Comparison of ENCODE assay signal across 8 cellular contexts in the genomic region with DNA sequence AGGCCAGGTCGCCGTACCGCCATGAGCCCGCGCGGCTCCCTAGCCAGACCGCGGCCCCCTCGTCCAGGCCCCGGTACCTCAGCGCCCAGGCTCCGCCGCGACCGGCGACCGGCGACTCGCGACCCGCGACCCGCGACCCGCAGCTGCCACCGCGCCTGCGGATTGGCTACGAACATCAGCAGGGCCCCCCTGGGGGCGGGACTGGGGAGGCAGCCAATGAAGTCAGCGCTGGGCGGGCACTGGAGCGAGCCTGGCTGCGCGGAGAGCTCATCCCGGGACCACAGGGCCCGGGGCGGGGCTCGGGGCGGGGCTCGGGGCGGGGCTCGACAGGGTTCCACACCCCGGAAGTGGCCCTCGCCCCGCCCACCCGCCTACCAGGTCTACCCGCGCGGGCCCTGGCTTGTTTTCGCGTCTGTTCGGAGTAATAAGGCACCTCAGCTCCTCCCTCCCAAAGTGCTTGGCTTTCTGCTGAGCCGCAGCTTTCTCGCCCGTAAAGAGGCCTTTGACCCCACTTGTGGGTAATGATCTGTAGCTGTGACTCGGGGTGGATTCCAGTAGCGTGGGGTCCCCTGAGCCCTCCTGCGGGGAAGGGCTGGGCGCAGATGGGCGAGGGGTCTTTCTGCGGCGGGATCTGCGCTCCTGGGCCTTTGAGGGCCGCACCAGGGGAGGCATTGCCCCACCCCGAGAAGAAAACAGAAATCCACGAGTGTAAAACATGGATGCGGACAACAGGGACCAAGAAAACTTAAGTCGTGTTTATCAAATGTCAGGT. TPM values are rescaled to one million over a fixed set of nuclear protein-coding genes. Genes with fewer than 3 reads are reported as not detected.
DNase-seq lines count a peak whose midpoint lies in the region; TF ChIP-seq lines count a peak whose summit lies in the region.

A gene (minus strand): TSS at position 170 of the 772 bp plus-strand sequence. CDS start 1,438 bp downstream, outside the sequence.

- H4K91ac ChIP-seq in neuronal stem cell (ENCODE audit: low read depth, low read length, poor library complexity), result no peak within 1 kb of the TSS

- peak within 1 kb of the TSS; percentile 94 for H3K18ac ChIP-seq in neuronal stem cell (ENCODE audit: low read length)

- H3K23ac ChIP-seq in neuronal stem cell (ENCODE audit: low read depth, low read length, poor library complexity), result peak within 1 kb of the TSS; percentile 77

- H3K4me3 Mint-ChIP-seq in HFFc6, result peak within 1 kb of the TSS; percentile 88

- H4K8ac ChIP-seq in neuronal stem cell (ENCODE audit: low read depth, low read length), result peak within 1 kb of the TSS; percentile 92

- peaks cover 3% of the 10 kb centered on the region for H3K36me3 ChIP-seq in GM06990 (ENCODE audit: control insufficient read depth, insufficient read depth, low read length)
- H3K36me3 ChIP-seq in SJCRH30, result no peaks in the 10 kb centered on the region
- H3K36me3 ChIP-seq in neuronal stem cell (replicated peaks in 1 of 2; ENCODE audit: control insufficient read depth in 2 of 2, insufficient read depth in 2 of 2, low read length in 2 of 2), result peaks cover 8 to 15% of the 10 kb centered on the region in 2 donors

- H2AK5ac ChIP-seq in neuronal stem cell (ENCODE audit: low read depth, low read length), result peak within 1 kb of the TSS; percentile 87

- peak; percentile 93 for DNase-seq in GM06990 (ENCODE audit: extremely low read depth, insufficient read length)
- peak; percentile 88 for DNase-seq in HFFc6
- peak; percentile 93 for DNase-seq in MV-4-11 (lab: John Stamatoyannopoulos, UW)
- peak; percentile 96 to 97 for DNase-seq in SJCRH30
- peak; percentile 99 for DNase-seq in activated gamma-delta T cell treated with anti-CD3 and anti-CD28 coated beads, Interleukin-2, amount 50 U/mL, for 16 hours (ENCODE audit: low read depth)
- peak; percentile 84 for DNase-seq in foreskin melanocyte
- DNase-seq in neuronal stem cell (ENCODE audit: low spot score), result peak; percentile 93
- peak; percentile 87 for DNase-seq in stromal cell of bone marrow (ENCODE audit: low read depth)

- H3K14ac ChIP-seq in neuronal stem cell (ENCODE audit: low read length), result no peak within 1 kb of the TSS

- H3K36me3 Mint-ChIP-seq in HFFc6 (ENCODE audit: low read depth), result no peaks in the 10 kb centered on the region

- no peaks in the 10 kb centered on the region for H3K9me3 Mint-ChIP-seq in HFFc6

- H2BK120ac ChIP-seq in neuronal stem cell (ENCODE audit: low read depth, low read length), result peak within 1 kb of the TSS; percentile 49

- H3K4me1 ChIP-seq in SJCRH30 (peaks cover 6% of the 10 kb centered on the region; the same call in 1 of the 2 replicates), neuronal stem cell (ENCODE audit: control insufficient read depth in 2 of 2, insufficient read depth in 1 of 2, low read depth in 1 of 2, low read length in 2 of 2) (peaks cover 4 to 6% of the 10 kb centered on the region in 2 donors)

- TF ChIP-seq CTCF in GM06990 (IDR thresholded peaks at IDR 0.05; ENCODE audit: insufficient read depth, low read length, poor library complexity, severe bottlenecking) (no peak), HFFc6 (IDR thresholded peaks at IDR 0.05) (no peak)

- WGBS in neuronal stem cell (ENCODE audit: extremely low coverage in 2 of 2, insufficient read length in 2 of 2, insufficient replicate concordance in 1 of 2), 2 donors, result no CpG with 5 or more reads among the region's 69 CpGs

- no peaks in the 10 kb centered on the region; the same call in 1 of the 2 replicates for H3K27me3 Mint-ChIP-seq in HFFc6 (ENCODE audit: insufficient read depth)

- H3K4me2 ChIP-seq in neuronal stem cell (ENCODE audit: insufficient read depth, low read length, poor library complexity, severe bottlenecking), result peak within 1 kb of the TSS; percentile 89

- no peaks in the 10 kb centered on the region for H3K79me1 ChIP-seq in neuronal stem cell (ENCODE audit: low read depth, low read length)

- no peak within 1 kb of the TSS for H3K4ac ChIP-seq in neuronal stem cell (ENCODE audit: low read length)

- H3K4me3 ChIP-seq in GM06990 (replicated peaks; ENCODE audit: low read depth, low read length) (peak within 1 kb of the TSS; percentile 68), SJCRH30 (peak within 1 kb of the TSS; percentile 95), neuronal stem cell (ENCODE audit: low read length in 2 of 2) (peak within 1 kb of the TSS; percentile 82 to 94)

- H2AFZ ChIP-seq in neuronal stem cell (ENCODE audit: low read length), result peak within 1 kb of the TSS; percentile 100

- no peaks in the 10 kb centered on the region for H3K9me3 ChIP-seq in SJCRH30 (replicated peaks)
- peaks cover 0 to 3% of the 10 kb centered on the region in 2 donors for H3K9me3 ChIP-seq in neuronal stem cell (replicated peaks in 1 of 2; ENCODE audit: control insufficient read depth in 2 of 2, insufficient read depth in 1 of 2, low read depth in 1 of 2, low read length in 2 of 2)

- H3K27me3 ChIP-seq in GM06990 (replicated peaks; ENCODE audit: control insufficient read depth, insufficient read depth, low read length) (no peaks in the 10 kb centered on the region), SJCRH30 (no peaks in the 10 kb centered on the region), neuronal stem cell (ENCODE audit: control insufficient read depth in 3 of 3, insufficient read depth in 3 of 3, low read depth in 1 of 3, low read length in 3 of 3) (peaks cover 0 to 3% (median 0%) of the 10 kb centered on the region in 3 experiments)

- peak within 1 kb of the TSS; percentile 90 for H2BK5ac ChIP-seq in neuronal stem cell (ENCODE audit: low read length)

- peak within 1 kb of the TSS; percentile 66 for H2BK12ac ChIP-seq in neuronal stem cell (ENCODE audit: low read length)

- peak within 1 kb of the TSS; percentile 72 for H2BK15ac ChIP-seq in neuronal stem cell (ENCODE audit: low read length)

- H3K9ac ChIP-seq in neuronal stem cell (ENCODE audit: low read depth, low read length, poor library complexity), result peak within 1 kb of the TSS; percentile 82

- peak within 1 kb of the TSS; percentile 68 for H3K27ac Mint-ChIP-seq in HFFc6

- H3K27ac ChIP-seq in SJCRH30 (peak within 1 kb of the TSS; percentile 67), neuronal stem cell (replicated peaks; ENCODE audit: low read length) (peak within 1 kb of the TSS; percentile 82)

- peaks cover 28% of the 10 kb centered on the region for H3K4me1 Mint-ChIP-seq in HFFc6 (ENCODE audit: low read depth)

RNA-seq across cellular contexts. Expression of the gene that starts here (rescaled TPM):
- total RNA-seq in HFFc6 (2021; fragmentation: NEBNext Ultra II Directional; extraction: Animal tissue kit (Norgen Biotek cat#: 25700)), result 1 to 10 TPM; 3.4 to 5.3 (median 4.4) TPM
- 7.5 and 7.7 TPM in 2 replicates for total RNA-seq in SJCRH30 (2014; rRNA removed; shearing (Covaris generic))
- 7.9 TPM for polyA plus RNA-seq in neuronal stem cell (2013, experiment 1 of 2)
- 7.6 TPM for polyA plus RNA-seq in neuronal stem cell (2013, experiment 2 of 2)

Comparison
In these comparisons a context has a peak if more than half of its experiments do, and no peak if none do; other contexts are left out.
1. Peak in every context shown above with its lines: DNase-seq, H3K4me3 ChIP-seq and H3K27ac ChIP-seq.